In the genomic region with DNA sequence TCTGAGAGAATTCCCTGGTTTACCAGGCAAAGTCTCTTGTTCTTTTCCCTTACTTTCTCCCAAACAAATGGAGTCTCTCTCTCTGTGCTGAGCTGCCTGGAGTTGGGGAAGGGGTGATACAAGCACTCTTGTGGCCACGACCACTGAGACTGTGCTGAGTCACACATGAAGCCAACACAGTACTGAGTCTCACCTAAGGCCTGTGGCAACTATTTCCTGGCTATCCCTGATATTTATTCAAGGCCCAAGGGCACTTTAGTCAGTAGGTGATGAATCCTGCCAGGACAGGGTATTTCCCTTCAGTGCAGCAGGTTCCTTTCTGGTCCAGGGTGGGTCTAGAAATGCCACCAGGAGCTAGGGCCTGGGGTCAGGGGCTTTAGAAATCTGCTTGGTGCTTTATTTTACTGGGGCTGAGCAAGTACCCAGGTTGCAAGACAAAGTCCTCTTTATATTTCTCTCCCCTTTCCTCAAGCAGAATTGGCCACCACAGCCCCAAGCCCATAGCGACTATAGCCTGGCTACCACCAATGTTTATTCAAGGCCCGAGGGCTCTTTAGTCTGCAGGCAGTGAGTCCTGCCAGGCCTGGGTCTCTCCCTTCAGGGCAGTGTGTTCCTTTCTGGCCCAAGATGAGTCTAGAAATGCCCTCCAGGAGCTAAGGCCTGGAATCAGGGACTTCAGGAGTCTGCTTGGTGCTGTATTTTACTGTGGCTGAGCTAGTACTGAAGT, we compare ENCODE assay signal across 24 cellular contexts. TPM values are rescaled to one million over a fixed set of nuclear protein-coding genes. Genes with fewer than 3 reads are reported as not detected.
DNase-seq lines count a peak whose midpoint lies in the region; ATAC-seq and TF ChIP-seq lines count a peak whose summit lies in the region.
"Had no signal": no experiment of that assay in that cellular context is flagged by ENCODE, and none has a peak within 500 bp of the region (broad histone marks: within the 10 kb centered on the region; RNA-seq: fewer than 3 reads in every experiment).

No MANE protein-coding gene starts in this region.

- H3K4me3 ChIP-seq in Panc1 (ENCODE audit: low read depth in 2 of 2, low read length in 2 of 2) = no peak overlapping the region
- no peak overlapping the region for H3K4me3 ChIP-seq in skeletal muscle satellite cell (ENCODE audit: low read length)
- H3K4me3 ChIP-seq: SJCRH30, vagina had no signal

- ATAC-seq in Panc1 (peak; percentile 20; the same call in 1 of the 2 replicates), esophagus mucosa (peak; percentile 58), GM18868 (IDR thresholded peaks at IDR 0.05; ENCODE audit: unreplicated experiment) (no peak), GM19467 (IDR thresholded peaks at IDR 0.05; ENCODE audit: unreplicated experiment) (no peak)

- POLR2A ChIA-PET in activated CD4-positive, alpha-beta memory T cell treated with anti-CD3 and anti-CD28 coated beads for 36 hours (lab: Charles Lee) = no interaction called here
- POLR2A ChIA-PET in activated CD4-positive, alpha-beta memory T cell treated with anti-CD3 and anti-CD28 coated beads, Interleukin-2, amount 10 ng/mL, durations not matched to agents 7 days and 5 days (lab: Charles Lee) = no interaction called here
- POLR2A ChIA-PET in Panc1 (lab: Charles Lee) = no interaction called here

- H3K9me3 Mint-ChIP-seq in activated CD4-positive, alpha-beta memory T cell treated with anti-CD3 and anti-CD28 coated beads for 36 hours = no peaks in the 10 kb centered on the region
- H3K9me3 Mint-ChIP-seq in activated CD4-positive, alpha-beta memory T cell treated with anti-CD3 and anti-CD28 coated beads, Interleukin-2, amount 10 ng/mL, durations not matched to agents 7 days and 5 days = no peaks in the 10 kb centered on the region
- H3K9me3 Mint-ChIP-seq: activated CD4-positive, alpha-beta T cell treated with anti-CD3 and anti-CD28 coated beads, Interleukin-2, amount 10 ng/mL, durations not matched to agents 7 days and 5 days; activated T-cell treated with anti-CD3 and anti-CD28 coated beads, Interleukin-2, amount 50 U/mL, for 24 hours had no signal

- no peak overlapping the region for H3K4me3 Mint-ChIP-seq in activated CD4-positive, alpha-beta memory T cell treated with anti-CD3 and anti-CD28 coated beads for 36 hours
- H3K4me3 Mint-ChIP-seq in activated CD4-positive, alpha-beta memory T cell treated with anti-CD3 and anti-CD28 coated beads, Interleukin-2, amount 10 ng/mL, durations not matched to agents 7 days and 5 days = no peak overlapping the region
- H3K4me3 Mint-ChIP-seq: activated CD4-positive, alpha-beta T cell treated with anti-CD3 and anti-CD28 coated beads, Interleukin-2, amount 10 ng/mL, durations not matched to agents 7 days and 5 days; activated T-cell treated with anti-CD3 and anti-CD28 coated beads, Interleukin-2, amount 50 U/mL, for 24 hours; neural crest cell had no signal

- peak; percentile 7 for DNase-seq in activated CD4-positive, alpha-beta memory T cell treated with anti-CD3 and anti-CD28 coated beads for 36 hours
- DNase-seq in activated CD4-positive, alpha-beta memory T cell treated with anti-CD3 and anti-CD28 coated beads, Interleukin-2, amount 10 ng/mL, durations not matched to agents 7 days and 5 days = no peak
- no peak for DNase-seq in Panc1 (ENCODE audit: low read depth, low spot score)
- DNase-seq in effector CD4-positive, alpha-beta T cell = no peak
- DNase-seq: activated CD4-positive, alpha-beta T cell treated with anti-CD3 and anti-CD28 coated beads, Interleukin-2, amount 10 ng/mL, durations not matched to agents 7 days and 5 days; activated T-cell treated with anti-CD3 and anti-CD28 coated beads, Interleukin-2, amount 50 U/mL, for 24 hours; cerebellar nuclear complex; GF-D8; Kasumi-1; mesendoderm; NCI-H1436 treated with DMSO at 0.1 percent for 48 hours; NCI-H226; NK-92 treated with Interleukin-12 subunit alpha and Interleukin-12 subunit beta, amount 100 ng/mL, for 24 hours; retina; stimulated activated CD4-positive, alpha-beta T cell treated with anti-CD3 and anti-CD28 coated beads, Interleukin-15, amount 100 ng/mL, for 24 hours had no signal

- H3K27me3 Mint-ChIP-seq in activated CD4-positive, alpha-beta memory T cell treated with anti-CD3 and anti-CD28 coated beads for 36 hours = no peaks in the 10 kb centered on the region
- no peaks in the 10 kb centered on the region for H3K27me3 Mint-ChIP-seq in activated CD4-positive, alpha-beta memory T cell treated with anti-CD3 and anti-CD28 coated beads, Interleukin-2, amount 10 ng/mL, durations not matched to agents 7 days and 5 days
- H3K27me3 Mint-ChIP-seq: activated CD4-positive, alpha-beta T cell treated with anti-CD3 and anti-CD28 coated beads, Interleukin-2, amount 10 ng/mL, durations not matched to agents 7 days and 5 days had no signal

- no peak overlapping the region for H3K4me2 ChIP-seq in skeletal muscle satellite cell (ENCODE audit: low read length)

- peaks cover 3% of the 10 kb centered on the region for H3K36me3 Mint-ChIP-seq in activated CD4-positive, alpha-beta memory T cell treated with anti-CD3 and anti-CD28 coated beads for 36 hours
- H3K36me3 Mint-ChIP-seq in activated CD4-positive, alpha-beta memory T cell treated with anti-CD3 and anti-CD28 coated beads, Interleukin-2, amount 10 ng/mL, durations not matched to agents 7 days and 5 days (ENCODE audit: low read depth) = no peaks in the 10 kb centered on the region

- no peak overlapping the region for H3K27ac ChIP-seq in Panc1 (ENCODE audit: low read length)
- H3K27ac ChIP-seq: SJCRH30, vagina had no signal

- in situ Hi-C loops in Panc1 (cut with HindIII; ENCODE audit: low pct_unique_long_range_greater_than_20kb, low sequenced_read_pairs) = no loop called here

- BruUV-seq in Panc1 (replicated peaks; lab: Mats Ljungman, UMichigan) = no TSS peak

- H3K27me3 ChIP-seq in Panc1 (ENCODE audit: control insufficient read depth, insufficient read depth, low read length) = no peaks in the 10 kb centered on the region
- H3K27me3 ChIP-seq in skeletal muscle satellite cell (ENCODE audit: control insufficient read depth, insufficient read depth, low read length) = no peaks in the 10 kb centered on the region
- H3K27me3 ChIP-seq: SJCRH30, vagina had no signal

- H3K4me1 ChIP-seq in Panc1 (ENCODE audit: control insufficient read depth, insufficient read depth, low read length) (no peaks in the 10 kb centered on the region), skeletal muscle satellite cell (ENCODE audit: control insufficient read depth, insufficient read depth, low read length) (peaks cover 45% of the 10 kb centered on the region)
- H3K4me1 ChIP-seq: SJCRH30, vagina had no signal

- peak overlapping the region; percentile 72 for H3K9ac ChIP-seq in skeletal muscle satellite cell (ENCODE audit: low read depth, low read length)

- CTCF ChIA-PET in activated CD4-positive, alpha-beta memory T cell treated with anti-CD3 and anti-CD28 coated beads for 36 hours (lab: Charles Lee) = no interaction called here
- CTCF ChIA-PET in activated CD4-positive, alpha-beta memory T cell treated with anti-CD3 and anti-CD28 coated beads, Interleukin-2, amount 10 ng/mL, durations not matched to agents 7 days and 5 days (lab: Charles Lee) = no interaction called here
- CTCF ChIA-PET in Panc1 (lab: Charles Lee) = no interaction called here

- H3K36me3 ChIP-seq in Panc1 (ENCODE audit: control insufficient read depth, insufficient read depth, low read length) = no peaks in the 10 kb centered on the region
- H3K36me3 ChIP-seq in skeletal muscle satellite cell (ENCODE audit: insufficient read depth, low read length) = no peaks in the 10 kb centered on the region
- H3K36me3 ChIP-seq: SJCRH30, vagina had no signal

- peaks cover 3% of the 10 kb centered on the region for H3K4me1 Mint-ChIP-seq in activated CD4-positive, alpha-beta memory T cell treated with anti-CD3 and anti-CD28 coated beads for 36 hours (ENCODE audit: low read depth)
- H3K4me1 Mint-ChIP-seq in activated CD4-positive, alpha-beta memory T cell treated with anti-CD3 and anti-CD28 coated beads, Interleukin-2, amount 10 ng/mL, durations not matched to agents 7 days and 5 days = no peaks in the 10 kb centered on the region
- H3K4me1 Mint-ChIP-seq: activated CD4-positive, alpha-beta T cell treated with anti-CD3 and anti-CD28 coated beads, Interleukin-2, amount 10 ng/mL, durations not matched to agents 7 days and 5 days; neural crest cell had no signal

- H3K9me3 ChIP-seq in Panc1 (ENCODE audit: control insufficient read depth, insufficient read depth, low read depth, low read length) (no peaks in the 10 kb centered on the region), skeletal muscle satellite cell (replicated peaks; ENCODE audit: low read length) (no peaks in the 10 kb centered on the region)
- H3K9me3 ChIP-seq: SJCRH30, vagina had no signal

- intact Hi-C loops in activated CD4-positive, alpha-beta memory T cell treated with anti-CD3 and anti-CD28 coated beads for 36 hours (cut with micrococcal nuclease) = no loop called here
- intact Hi-C loops in Panc1 (cut with micrococcal nuclease; ENCODE audit: unreplicated experiment) = no loop called here

- H3K27ac Mint-ChIP-seq in activated CD4-positive, alpha-beta memory T cell treated with anti-CD3 and anti-CD28 coated beads for 36 hours = no peak overlapping the region
- no peak overlapping the region for H3K27ac Mint-ChIP-seq in activated CD4-positive, alpha-beta memory T cell treated with anti-CD3 and anti-CD28 coated beads, Interleukin-2, amount 10 ng/mL, durations not matched to agents 7 days and 5 days
- H3K27ac Mint-ChIP-seq: activated CD4-positive, alpha-beta T cell treated with anti-CD3 and anti-CD28 coated beads, Interleukin-2, amount 10 ng/mL, durations not matched to agents 7 days and 5 days; activated T-cell treated with anti-CD3 and anti-CD28 coated beads, Interleukin-2, amount 50 U/mL, for 24 hours had no signal

- no peak for TF ChIP-seq CTCF in Panc1 (IDR thresholded peaks at IDR 0.05)

RNA-seq across cellular contexts. Expression of a gene that starts 10.5 kb away (rescaled TPM):
- total RNA-seq in activated CD4-positive, alpha-beta memory T cell treated with anti-CD3 and anti-CD28 coated beads for 36 hours = not detected
- not detected for total RNA-seq in activated CD4-positive, alpha-beta memory T cell treated with anti-CD3 and anti-CD28 coated beads, Interleukin-2, amount 10 ng/mL, durations not matched to agents 7 days and 5 days
- total RNA-seq in Panc1 (2021; ENCODE audit: unreplicated experiment) (not detected), esophagus mucosa (not detected)
- 0.33 TPM for polyA plus RNA-seq in Panc1 (2012; ENCODE audit: insufficient read length)
- total RNA-seq in skeletal muscle satellite cell (2012; rRNA removed) = not detected in 2 replicates
- total RNA-seq: activated CD4-positive, alpha-beta T cell treated with anti-CD3 and anti-CD28 coated beads, Interleukin-2, amount 10 ng/mL, durations not matched to agents 7 days and 5 days; frontal cortex; neural crest cell; SJCRH30; vagina had no signal
- polyA plus RNA-seq: adipose tissue had no signal

RNA-seq across cellular contexts. Expression of a gene that starts 51.3 kb away (rescaled TPM):
- total RNA-seq in activated CD4-positive, alpha-beta memory T cell treated with anti-CD3 and anti-CD28 coated beads for 36 hours = under 1 TPM; 0.45 to 0.48 TPM
- under 1 TPM; 0.15 to 0.35 TPM for total RNA-seq in activated CD4-positive, alpha-beta memory T cell treated with anti-CD3 and anti-CD28 coated beads, Interleukin-2, amount 10 ng/mL, durations not matched to agents 7 days and 5 days
- total RNA-seq in Panc1 (2021; ENCODE audit: unreplicated experiment) (0.21 TPM), esophagus mucosa (3.7 TPM)
- 0.10 TPM for polyA plus RNA-seq in Panc1 (2012; ENCODE audit: insufficient read length)
- under 0.01 and 0.22 TPM in 2 replicates for total RNA-seq in skeletal muscle satellite cell (2012; rRNA removed)
- total RNA-seq: frontal cortex had no signal

Comparison
In these comparisons a context has a peak if more than half of its experiments do, and no peak if none do; other contexts are left out.
1. ATAC-seq: peak in Panc1 (single experiment) and esophagus mucosa (single experiment); none in GM18868 (single experiment) and GM19467 (single experiment).